28 cellular contexts compared by ENCODE assay signal in the genomic region with DNA sequence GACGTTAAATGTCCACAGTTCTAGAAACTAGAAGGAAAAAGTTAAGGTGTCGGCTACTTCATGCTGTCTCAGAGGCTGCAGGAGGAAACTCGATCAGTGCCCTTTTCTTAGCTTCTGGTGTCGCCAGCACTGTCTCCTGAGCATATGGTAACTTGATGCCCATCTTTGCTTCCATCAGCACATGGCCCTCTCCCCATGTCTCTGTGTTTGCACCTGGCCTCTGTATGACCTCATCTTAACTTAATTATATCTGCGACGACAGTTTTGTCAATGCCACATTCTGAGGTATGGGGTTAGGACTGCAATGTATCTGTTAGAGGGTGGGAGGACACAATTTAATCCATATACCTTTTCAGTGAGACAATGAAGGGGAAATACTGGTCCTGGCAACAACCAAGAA.
"Had no signal": no experiment of that assay in that cellular context is flagged by ENCODE, and none has a peak within 500 bp of the region (broad histone marks: within the 10 kb centered on the region; RNA-seq: fewer than 3 reads in every experiment).

No MANE protein-coding gene starts in this region.

- H3K4me1 ChIP-seq: adrenal gland, ascending aorta, heart left ventricle, left lung, right lobe of liver, stomach, suprapubic skin, uterus had no signal

- H3K4me3 Mint-ChIP-seq: activated CD4-positive, alpha-beta T cell treated with anti-CD3 and anti-CD28 coated beads, Interleukin-2, amount 10 ng/mL, durations not matched to agents 7 days and 5 days; activated CD8-positive, alpha-beta memory T cell treated with anti-CD3 and anti-CD28 coated beads, Interleukin-2, amount 10 ng/mL, durations not matched to agents 7 days and 5 days; activated CD8-positive, alpha-beta T cell treated with anti-CD3 and anti-CD28 coated beads for 36 hours; activated naive CD8-positive, alpha-beta T cell; activated T-helper 17 cell treated with anti-CD3 and anti-CD28 coated beads, Interleukin-2, amount 50 U/mL, for 72 hours; dendritic cell treated with granulocyte-macrophage colony-stimulating factor and Interleukin-4, amounts not matched to agents 40 ng/mL and 50 ng/mL, for 4 days; naive thymus-derived CD4-positive, alpha-beta T cell; neural crest cell; stimulated activated effector memory CD8-positive, alpha-beta T cell treated with anti-CD3 and anti-CD28 coated beads, Interleukin-12 subunit alpha, Interleukin-12 subunit beta, amount 100 ng/mL, for 72 hours had no signal

- H3K27ac ChIP-seq: adrenal gland, ascending aorta, brain microvascular endothelial cell, heart left ventricle, left lung, right lobe of liver, stomach, suprapubic skin, uterus, VCaP had no signal

- H3K4me3 ChIP-seq: adrenal gland, ascending aorta, heart left ventricle, left lung, lung, right lobe of liver, stomach, suprapubic skin, uterus had no signal

- ATAC-seq: activated CD8-positive, alpha-beta memory T cell treated with anti-CD3 and anti-CD28 coated beads, Interleukin-2, amount 10 ng/mL, durations not matched to agents 7 days and 5 days; activated CD8-positive, alpha-beta T cell treated with anti-CD3 and anti-CD28 coated beads for 36 hours; activated T-helper 17 cell treated with anti-CD3 and anti-CD28 coated beads, Interleukin-2, amount 50 U/mL, for 72 hours; heart left ventricle; left lung; naive thymus-derived CD4-positive, alpha-beta T cell; right lobe of liver; stimulated activated effector memory CD8-positive, alpha-beta T cell treated with anti-CD3 and anti-CD28 coated beads, Interleukin-12 subunit alpha, Interleukin-12 subunit beta, amount 100 ng/mL, for 72 hours had no signal

- H3K9me3 ChIP-seq: adrenal gland, ascending aorta, heart left ventricle, right lobe of liver, stomach, suprapubic skin, uterus had no signal

- H3K27ac Mint-ChIP-seq: activated CD4-positive, alpha-beta T cell treated with anti-CD3 and anti-CD28 coated beads, Interleukin-2, amount 10 ng/mL, durations not matched to agents 7 days and 5 days; activated CD8-positive, alpha-beta memory T cell treated with anti-CD3 and anti-CD28 coated beads, Interleukin-2, amount 10 ng/mL, durations not matched to agents 7 days and 5 days; activated CD8-positive, alpha-beta T cell treated with anti-CD3 and anti-CD28 coated beads for 36 hours; activated naive CD8-positive, alpha-beta T cell; activated T-helper 17 cell treated with anti-CD3 and anti-CD28 coated beads, Interleukin-2, amount 50 U/mL, for 72 hours; dendritic cell treated with granulocyte-macrophage colony-stimulating factor and Interleukin-4, amounts not matched to agents 40 ng/mL and 50 ng/mL, for 4 days; naive thymus-derived CD4-positive, alpha-beta T cell; stimulated activated effector memory CD8-positive, alpha-beta T cell treated with anti-CD3 and anti-CD28 coated beads, Interleukin-12 subunit alpha, Interleukin-12 subunit beta, amount 100 ng/mL, for 72 hours had no signal

- H3K36me3 ChIP-seq: adrenal gland, ascending aorta, brain microvascular endothelial cell, heart left ventricle, left lung, right lobe of liver, stomach, suprapubic skin, uterus had no signal

- H3K27me3 Mint-ChIP-seq: activated CD4-positive, alpha-beta T cell treated with anti-CD3 and anti-CD28 coated beads, Interleukin-2, amount 10 ng/mL, durations not matched to agents 7 days and 5 days; activated CD8-positive, alpha-beta memory T cell treated with anti-CD3 and anti-CD28 coated beads, Interleukin-2, amount 10 ng/mL, durations not matched to agents 7 days and 5 days; activated CD8-positive, alpha-beta T cell treated with anti-CD3 and anti-CD28 coated beads for 36 hours; activated naive CD8-positive, alpha-beta T cell; activated T-helper 17 cell treated with anti-CD3 and anti-CD28 coated beads, Interleukin-2, amount 50 U/mL, for 72 hours; dendritic cell treated with granulocyte-macrophage colony-stimulating factor and Interleukin-4, amounts not matched to agents 40 ng/mL and 50 ng/mL, for 4 days; naive thymus-derived CD4-positive, alpha-beta T cell had no signal

- H3K4me1 Mint-ChIP-seq: activated CD4-positive, alpha-beta T cell treated with anti-CD3 and anti-CD28 coated beads, Interleukin-2, amount 10 ng/mL, durations not matched to agents 7 days and 5 days; activated CD8-positive, alpha-beta memory T cell treated with anti-CD3 and anti-CD28 coated beads, Interleukin-2, amount 10 ng/mL, durations not matched to agents 7 days and 5 days; activated T-helper 17 cell treated with anti-CD3 and anti-CD28 coated beads, Interleukin-2, amount 50 U/mL, for 72 hours; naive thymus-derived CD4-positive, alpha-beta T cell; neural crest cell; stimulated activated effector memory CD8-positive, alpha-beta T cell treated with anti-CD3 and anti-CD28 coated beads, Interleukin-12 subunit alpha, Interleukin-12 subunit beta, amount 100 ng/mL, for 72 hours had no signal

- H3K36me3 Mint-ChIP-seq: activated CD8-positive, alpha-beta memory T cell treated with anti-CD3 and anti-CD28 coated beads, Interleukin-2, amount 10 ng/mL, durations not matched to agents 7 days and 5 days; activated naive CD8-positive, alpha-beta T cell; naive thymus-derived CD4-positive, alpha-beta T cell; stimulated activated effector memory CD8-positive, alpha-beta T cell treated with anti-CD3 and anti-CD28 coated beads, Interleukin-12 subunit alpha, Interleukin-12 subunit beta, amount 100 ng/mL, for 72 hours had no signal

- DNase-seq: activated CD4-positive, alpha-beta T cell treated with anti-CD3 and anti-CD28 coated beads, Interleukin-2, amount 10 ng/mL, durations not matched to agents 7 days and 5 days; activated CD4-positive, CD25-positive, alpha-beta regulatory T cell treated with anti-CD3 and anti-CD28 coated beads, Interleukin-2, amount 50 U/mL, for 72 hours; activated CD8-positive, alpha-beta memory T cell treated with anti-CD3 and anti-CD28 coated beads, Interleukin-2, amount 10 ng/mL, durations not matched to agents 7 days and 5 days; activated CD8-positive, alpha-beta T cell treated with anti-CD3 and anti-CD28 coated beads for 36 hours; adrenal gland; brain microvascular endothelial cell; caudate nucleus; effector CD4-positive, alpha-beta T cell; heart left ventricle; kidney; left lung; naive thymus-derived CD4-positive, alpha-beta T cell; occipital lobe; right lobe of liver; small intestine; stimulated activated CD4-positive, alpha-beta T cell treated with anti-CD3 and anti-CD28 coated beads, Interleukin-2, amount 100 ng/mL, for 24 hours; stomach; trophoblast cell; uterus had no signal

- H3K27me3 ChIP-seq: adrenal gland, ascending aorta, brain microvascular endothelial cell, heart left ventricle, left lung, right lobe of liver, stomach, suprapubic skin, uterus had no signal
